In the genomic region with DNA sequence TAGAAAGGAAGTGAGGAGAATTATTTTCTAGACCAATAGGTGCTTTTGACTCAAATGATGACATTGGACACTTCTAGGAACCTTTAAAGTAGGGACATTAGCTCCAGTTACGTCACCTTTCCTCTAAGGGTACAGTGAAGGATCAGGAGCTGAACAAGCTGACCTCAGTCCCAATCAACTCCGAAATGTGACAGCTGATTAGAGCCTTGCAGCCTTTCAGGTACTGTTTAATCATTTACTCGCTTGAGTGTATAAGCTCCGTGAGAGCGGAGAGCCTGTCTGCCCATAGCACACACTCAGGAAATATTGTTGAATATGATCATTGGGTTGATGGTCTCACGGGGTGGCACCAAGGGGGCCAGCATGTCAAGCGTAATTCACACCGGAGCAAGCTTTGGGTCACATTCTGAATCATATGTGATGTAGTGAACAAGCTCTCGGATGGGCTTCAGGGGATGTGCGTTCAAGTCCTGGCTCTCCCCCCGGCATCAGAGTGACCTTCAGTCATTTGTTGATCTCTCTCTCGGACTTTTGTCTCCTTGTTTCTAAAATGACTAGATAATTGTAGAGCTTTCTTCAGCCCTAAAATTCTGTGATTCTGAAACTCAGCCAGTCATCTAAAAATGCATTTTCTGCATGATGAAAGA, we compare ENCODE assay signal across 24 cellular contexts.
"Had no signal": no experiment of that assay in that cellular context is flagged by ENCODE, and none has a peak within 500 bp of the region (broad histone marks: within the 10 kb centered on the region; RNA-seq: fewer than 3 reads in every experiment).

No MANE protein-coding gene starts in this region.

- H3K9me3 ChIP-seq: ascending aorta, body of pancreas had no signal

- H3K4me3 ChIP-seq: ascending aorta, body of pancreas had no signal

- DNase-seq: activated B cell treated with CpG ODN at 0.5 μM for 24 hours; activated CD4-positive, alpha-beta T cell treated with anti-CD3 and anti-CD28 coated beads for 1 hour; activated CD4-positive, alpha-beta T cell treated with anti-CD3 and anti-CD28 coated beads, Interleukin-2, amount 10 ng/mL, durations not matched to agents 24 days and 14 days; activated CD4-positive, alpha-beta T cell treated with anti-CD3 and anti-CD28 coated beads, Interleukin-2, amount 50 U/mL, for 48 hours; activated CD8-positive, alpha-beta memory T cell treated with anti-CD3 and anti-CD28 coated beads, Interleukin-2, amount 10 ng/mL, durations not matched to agents 7 days and 5 days; activated effector memory CD4-positive, alpha-beta T cell treated with Interleukin-2 at 50 U/mL for 16 hours; activated naive CD4-positive, alpha-beta T cell; activated naive CD8-positive, alpha-beta T cell treated with anti-CD3 and anti-CD28 coated beads, Interleukin-2, amount 50 U/mL, for 24 hours; activated T-cell treated with anti-CD3 and anti-CD28 coated beads, Interleukin-2, amount 50 U/mL, for 24 hours; amniotic stem cell; central memory CD4-positive, alpha-beta T cell; NCI-H1048; NCI-H146; NCI-H187 treated with DMSO at 0.1 percent for 48 hours; NCI-H2081 treated with DMSO at 0.1 percent for 48 hours; NCI-H524; PC-3; SHP77 treated with DMSO at 0.1 percent for 48 hours; T-helper 17 cell; T-helper 9 cell had no signal

- H3K27ac ChIP-seq: ascending aorta, body of pancreas had no signal

- H3K27me3 ChIP-seq: ascending aorta, body of pancreas had no signal

- H3K36me3 ChIP-seq: ascending aorta had no signal

- ATAC-seq: activated CD8-positive, alpha-beta memory T cell treated with anti-CD3 and anti-CD28 coated beads, Interleukin-2, amount 10 ng/mL, durations not matched to agents 7 days and 5 days; activated naive CD8-positive, alpha-beta T cell treated with anti-CD3 and anti-CD28 coated beads, Interleukin-2, amount 50 U/mL, for 24 hours; body of pancreas; PC-3; T-helper 17 cell had no signal

- FAIRE-seq: bronchial epithelial cell, RCC 7860 had no signal

- H3K4me1 ChIP-seq: ascending aorta, body of pancreas had no signal
